Comparison of ENCODE assay signal across 1 cellular context in genomic region chr16:1614226-1615102, GRCh38.
TF ChIP-seq lines count a peak whose summit lies in the region.

No MANE protein-coding gene starts in this region.

TF ChIP-seq in H1, 55 proteins besides CTCF, POLR2A, EP300 and RAD21 (continued from another document):
- TF ChIP-seq SIX5 (IDR thresholded peaks at IDR 0.05; ENCODE audit: low read depth, low read length) = no peak
